15 cellular contexts compared by ENCODE assay signal in genomic region chr19:46608581-46609345, GRCh38. TPM values are rescaled to one million over a fixed set of nuclear protein-coding genes. Genes with fewer than 3 reads are reported as not detected.
DNase-seq lines count a peak whose midpoint lies in the region; ATAC-seq, FAIRE-seq and TF ChIP-seq lines count a peak whose summit lies in the region.
"Had no signal": no experiment of that assay in that cellular context is flagged by ENCODE, and none has a peak within 500 bp of the region (broad histone marks: within the 10 kb centered on the region; RNA-seq: fewer than 3 reads in every experiment).

No MANE protein-coding gene starts in this region.

- TF ChIP-seq POLR2A in GM12878 (IDR thresholded peaks at IDR 0.05; ENCODE audit: low read depth, low read length) = no peak

- RAD21 ChIA-PET in GM12878 (lab: Charles Lee; ENCODE audit: unreplicated experiment) = no interaction called here

- SMC1A ChIA-PET in GM12878 (lab: Charles Lee; ENCODE audit: uncharacterized antibody, unreplicated experiment) = no interaction called here

- H3K4me2 ChIP-seq in GM12878 (ENCODE audit: control insufficient read depth, insufficient read depth) = no peak overlapping the region

- no peak for FAIRE-seq in GM12878 (lab: Jason Lieb, UNC)

- DNase-seq in activated T-cell treated with anti-CD3 and anti-CD28 coated beads, Interleukin-2, amount 50 U/mL, for 1 hour = peak; percentile 16
- DNase-seq in activated T-cell treated with anti-CD3 and anti-CD28 coated beads, Interleukin-2, amount 50 U/mL, for 72 hours = no peak
- no peak for DNase-seq in GM12878 (ENCODE audit: low read depth, low spot score)
- no peak for DNase-seq in D341Med (ENCODE audit: low spot score)
- DNase-seq: NCI-H1694, NCI-H774, nephron progenitor cell, SHP77 treated with DMSO at 0.1 percent for 48 hours had no signal

- no peak overlapping the region for H3K27ac Mint-ChIP-seq in activated T-cell treated with anti-CD3 and anti-CD28 coated beads, Interleukin-2, amount 50 U/mL, for 72 hours
- peak overlapping the region in 2 of 3 experiments; percentile 1 to 19 for H3K27ac Mint-ChIP-seq in nephron
- H3K27ac Mint-ChIP-seq: activated T-helper 2 cell treated with anti-CD3 and anti-CD28 coated beads, Interferon-gamma antibody, Interleukin-2, Interleukin-4, amounts not matched to agents 10 μg/mL and 5 μg/mL and 100 μg/mL, durations not matched to agents 14 hours and 24 hours and 36 hours; dendritic cell treated with granulocyte-macrophage colony-stimulating factor and Interleukin-4, amounts not matched to agents 40 ng/mL and 50 ng/mL, for 4 days had no signal

- no peak overlapping the region for H2AFZ ChIP-seq in GM12878 (ENCODE audit: control insufficient read depth, low read depth, low read length)

- H3K79me2 ChIP-seq in GM12878 (ENCODE audit: control insufficient read depth, insufficient read depth, low read length) = peaks cover 22% of the 10 kb centered on the region

- no peak for TF ChIP-seq EP300 in GM12878 (IDR thresholded peaks at IDR 0.05; ENCODE audit: borderline replicate concordance in 1 of 2, control insufficient read depth in 1 of 2, low read depth in 2 of 2, low read length in 2 of 2)

- H3K9me3 ChIP-seq in GM12878 (replicated peaks; ENCODE audit: control insufficient read depth, insufficient read depth, low read length) = no peaks in the 10 kb centered on the region
- H3K9me3 ChIP-seq: tibial nerve had no signal

- peaks cover 10% of the 10 kb centered on the region for H4K20me1 ChIP-seq in GM12878 (ENCODE audit: control insufficient read depth, insufficient read depth)

- no peak overlapping the region for H3K9ac ChIP-seq in GM12878 (ENCODE audit: control insufficient read depth, insufficient read depth, low read length)

- no peaks in the 10 kb centered on the region for H3K27me3 ChIP-seq in GM12878 (replicated peaks in 1 of 2; ENCODE audit: control insufficient read depth in 2 of 2, insufficient read depth in 2 of 2, low read length in 1 of 2)
- H3K27me3 ChIP-seq: tibial nerve had no signal

- 99% methylated on average over 24 of the region's 27 CpGs for WGBS in GM12878 (ENCODE audit: insufficient coverage, insufficient replicate concordance, low lambda C conversion rate, missing lambda C conversion rate)

- H3K4me1 ChIP-seq in GM12878 (ENCODE audit: control insufficient read depth, insufficient read depth, low read length) = peaks cover 27% of the 10 kb centered on the region

- BruUV-seq in GM12878 (replicated peaks; lab: Mats Ljungman, UMichigan) = no TSS peak

- H3K4me1 Mint-ChIP-seq in activated T-cell treated with anti-CD3 and anti-CD28 coated beads, Interleukin-2, amount 50 U/mL, for 72 hours (ENCODE audit: low read depth) = peaks cover 57% of the 10 kb centered on the region
- peaks cover 7% of the 10 kb centered on the region for H3K4me1 Mint-ChIP-seq in nephron

- in situ Hi-C loops in GM12878 (cut with MboI) = no loop called here

- POLR2A ChIA-PET in GM12878 (lab: Charles Lee) = no interaction called here

- no peak overlapping the region for H3K4me3 ChIP-seq in GM12878
- H3K4me3 ChIP-seq: skin epidermis, tibial nerve had no signal

- intact Hi-C loops in GM12878 (cut with micrococcal nuclease; ENCODE audit: unreplicated experiment) = no loop called here

- H3K36me3 Mint-ChIP-seq in activated T-cell treated with anti-CD3 and anti-CD28 coated beads, Interleukin-2, amount 50 U/mL, for 72 hours (ENCODE audit: insufficient read depth in 2 of 2) = peaks cover 9 to 33% of the 10 kb centered on the region in 2 donors
- peaks cover 32% of the 10 kb centered on the region for H3K36me3 Mint-ChIP-seq in nephron (ENCODE audit: low read depth)

- H3K4me3 Mint-ChIP-seq in activated T-cell treated with anti-CD3 and anti-CD28 coated beads, Interleukin-2, amount 50 U/mL, for 72 hours = no peak overlapping the region
- H3K4me3 Mint-ChIP-seq in nephron = no peak overlapping the region
- H3K4me3 Mint-ChIP-seq: dendritic cell treated with granulocyte-macrophage colony-stimulating factor and Interleukin-4, amounts not matched to agents 40 ng/mL and 50 ng/mL, for 4 days; nephron progenitor cell had no signal

- H3K9me3 Mint-ChIP-seq in activated T-cell treated with anti-CD3 and anti-CD28 coated beads, Interleukin-2, amount 50 U/mL, for 72 hours = no peaks in the 10 kb centered on the region
- H3K9me3 Mint-ChIP-seq in nephron = no peaks in the 10 kb centered on the region
- H3K9me3 Mint-ChIP-seq: activated T-helper 2 cell treated with anti-CD3 and anti-CD28 coated beads, Interferon-gamma antibody, Interleukin-2, Interleukin-4, amounts not matched to agents 10 μg/mL and 5 μg/mL and 100 μg/mL, durations not matched to agents 14 hours and 24 hours and 36 hours; dendritic cell treated with granulocyte-macrophage colony-stimulating factor and Interleukin-4, amounts not matched to agents 40 ng/mL and 50 ng/mL, for 4 days; nephron progenitor cell had no signal

- CTCF ChIA-PET in GM12878 (lab: Yijun Ruan, JAX) = no interaction called here

- no peak overlapping the region for H3K27ac ChIP-seq in GM12878 (ENCODE audit: control insufficient read depth, insufficient read depth)
- H3K27ac ChIP-seq: skin epidermis had no signal

- H3K36me3 ChIP-seq in GM12878 (ENCODE audit: control insufficient read depth in 2 of 2, insufficient read depth in 2 of 2, low read length in 1 of 2) = peaks cover 38 to 47% of the 10 kb centered on the region in 2 experiments

- no peak for ATAC-seq in activated T-cell treated with anti-CD3 and anti-CD28 coated beads, Interleukin-2, amount 50 U/mL, for 72 hours (replicated peaks in 1 of 2)
- no peak for ATAC-seq in GM12878
- no peak for ATAC-seq in GM19035 (IDR thresholded peaks at IDR 0.05; ENCODE audit: unreplicated experiment)

- TF ChIP-seq RAD21 in GM12878 (IDR thresholded peaks at IDR 0.05; ENCODE audit: insufficient read depth, low read depth, low read length) = no peak

- TF ChIP-seq CTCF in GM12878 (IDR thresholded peaks at IDR 0.05 in 2 of 3, conservative IDR thresholded peaks at IDR 0.05 in 1 of 3; ENCODE audit: control insufficient read depth in 2 of 3, extremely low read depth in 1 of 3, insufficient read depth in 1 of 3, low read depth in 3 of 3, low read length in 3 of 3) (no peak), nephron (IDR thresholded peaks at IDR 0.05; ENCODE audit: unreplicated experiment in 3 of 3) (no peak)

- H3K27me3 Mint-ChIP-seq in activated T-cell treated with anti-CD3 and anti-CD28 coated beads, Interleukin-2, amount 50 U/mL, for 72 hours (ENCODE audit: low read depth) = no peaks in the 10 kb centered on the region
- H3K27me3 Mint-ChIP-seq in nephron (ENCODE audit: low read depth) = no peaks in the 10 kb centered on the region

RNA-seq across cellular contexts. Expression of gene CALM3, which starts 7.6 kb away (rescaled TPM):
- total RNA-seq in activated T-cell treated with anti-CD3 and anti-CD28 coated beads, Interleukin-2, amount 50 U/mL, for 72 hours = 100 to 1,000 TPM; 292 to 300 TPM
- total RNA-seq in GM12878 (2013; cell fraction: nucleolus; rRNA removed) = 54.7 and 60.8 TPM in 2 replicates
- 177 and 178 TPM in 2 replicates for total RNA-seq in GM12878 (2014; rRNA removed)
- 197 and 205 TPM in 2 replicates for total RNA-seq in GM12878 (2014; rRNA removed; fragmentation: Illumina TruSeq; extraction: Trizol)
- 371 and 375 TPM in 2 replicates for total RNA-seq in GM12878 (2021)
- 291 TPM for polyA plus RNA-seq in GM12878 (2011; ENCODE audit: low read depth)
- 733 and 849 TPM in 2 replicates for polyA plus RNA-seq in GM12878 (2011; rRNA removed)
- polyA plus RNA-seq in GM12878 (2011; cell fraction: cytosol; rRNA removed) = 498 and 585 TPM in 2 replicates
- polyA plus RNA-seq in GM12878 (2011; cell fraction: nucleus; rRNA removed) = 422 and 445 TPM in 2 replicates
- 373 and 454 TPM in 2 replicates for polyA plus RNA-seq in GM12878 (2012)
- 338 and 393 TPM in 2 replicates for polyA plus RNA-seq in GM12878 (2014; fragmentation: Illumina TruSeq; extraction: Trizol)
- polyA plus RNA-seq in GM12878 (2014; fragmentation: Nextera tagmentation; extraction: Ambion mirVana) = 100 to 1,000 TPM; 164 to 202 TPM
- polyA plus RNA-seq in GM12878 (2014; rRNA removed) = 346 and 407 TPM in 2 replicates
- polyA plus RNA-seq in GM12878 (2016; fragmentation: Nextera tagmentation; extraction: Ambion mirVana) = 100 to 1,000 TPM; 349 to 375 TPM
- polyA minus RNA-seq in GM12878 (2011; rRNA and poly(A)+ RNA removed) = 226 and 423 TPM in 2 replicates
- polyA minus RNA-seq in GM12878 (2011; cell fraction: cytosol; rRNA and poly(A)+ RNA removed) = 89.3 and 102 TPM in 2 replicates
- 49.6 and 52.8 TPM in 2 replicates for polyA minus RNA-seq in GM12878 (2011; cell fraction: nucleus; rRNA and poly(A)+ RNA removed)

RNA-seq across cellular contexts. Expression of gene PTGIR, which starts 16.1 kb away (rescaled TPM):
- total RNA-seq in activated T-cell treated with anti-CD3 and anti-CD28 coated beads, Interleukin-2, amount 50 U/mL, for 72 hours = 10 to 100 TPM; 32.4 to 47.1 TPM
- total RNA-seq in GM12878 (2013; cell fraction: nucleolus; rRNA removed) = 66.6 and 83.6 TPM in 2 replicates
- total RNA-seq in GM12878 (2014; rRNA removed) (16.3 and 16.7 TPM in 2 replicates), GM12878 (2014; rRNA removed; fragmentation: Illumina TruSeq; extraction: Trizol) (5.4 and 6.5 TPM in 2 replicates), GM12878 (2021) (14.7 and 17.9 TPM in 2 replicates)
- 3.2 TPM for polyA plus RNA-seq in GM12878 (2011; ENCODE audit: low read depth)
- polyA plus RNA-seq in GM12878 (2011; rRNA removed) (9.9 and 15.2 TPM in 2 replicates), GM12878 (2014; fragmentation: Illumina TruSeq; extraction: Trizol) (3.9 and 6.7 TPM in 2 replicates), GM12878 (2014; fragmentation: Nextera tagmentation; extraction: Ambion mirVana) (1 to 10 TPM in 1 of 2 experiments, under 1 TPM in 1; 0.34 to 1.5 TPM), GM12878 (2014; rRNA removed) (25.8 and 29.1 TPM in 2 replicates), GM12878 (2016; fragmentation: Nextera tagmentation; extraction: Ambion mirVana) (10 to 100 TPM in 1 of 2 experiments, 1 to 10 TPM in 1; 9.7 to 10.1 TPM)
- polyA plus RNA-seq in GM12878 (2011; cell fraction: cytosol; rRNA removed) = 19.4 and 32.9 TPM in 2 replicates
- polyA plus RNA-seq in GM12878 (2011; cell fraction: nucleus; rRNA removed) = 48.5 and 57.6 TPM in 2 replicates
- 7.5 and 9.5 TPM in 2 replicates for polyA plus RNA-seq in GM12878 (2012)
- 7.6 and 15.0 TPM in 2 replicates for polyA minus RNA-seq in GM12878 (2011; rRNA and poly(A)+ RNA removed)
- 3.5 and 5.6 TPM in 2 replicates for polyA minus RNA-seq in GM12878 (2011; cell fraction: cytosol; rRNA and poly(A)+ RNA removed)
- 6.2 and 14.4 TPM in 2 replicates for polyA minus RNA-seq in GM12878 (2011; cell fraction: nucleus; rRNA and poly(A)+ RNA removed)
- total RNA-seq: A673 had no signal

RNA-seq across cellular contexts. Expression of gene GNG8, which starts 27.2 kb away (rescaled TPM):
- total RNA-seq in activated T-cell treated with anti-CD3 and anti-CD28 coated beads, Interleukin-2, amount 50 U/mL, for 72 hours = 10 to 100 TPM; 24.8 to 29.5 TPM
- total RNA-seq in GM12878 (2013; cell fraction: nucleolus; rRNA removed) = not detected in 2 replicates
- not detected in 2 replicates for total RNA-seq in GM12878 (2014; rRNA removed)
- total RNA-seq in GM12878 (2014; rRNA removed; fragmentation: Illumina TruSeq; extraction: Trizol) = not detected in 2 replicates
- total RNA-seq in GM12878 (2021) = not detected in 2 replicates
- polyA plus RNA-seq in GM12878 (2011; ENCODE audit: low read depth) = not detected
- 1.2 TPM in 1 of 2 replicates, not detected in the other for polyA plus RNA-seq in GM12878 (2011; rRNA removed)
- not detected in 2 replicates for polyA plus RNA-seq in GM12878 (2011; cell fraction: cytosol; rRNA removed)
- not detected in 2 replicates for polyA plus RNA-seq in GM12878 (2011; cell fraction: nucleus; rRNA removed)
- 10.6 TPM in 1 of 2 replicates, not detected in the other for polyA plus RNA-seq in GM12878 (2012)
- polyA plus RNA-seq in GM12878 (2014; fragmentation: Illumina TruSeq; extraction: Trizol) = not detected in 2 replicates
- 1 to 10 TPM; 4.1 to 6.6 TPM for polyA plus RNA-seq in GM12878 (2014; fragmentation: Nextera tagmentation; extraction: Ambion mirVana)
- polyA plus RNA-seq in GM12878 (2014; rRNA removed) = not detected in 2 replicates
- 1 to 10 TPM in 1 of 2 experiments, not detected in 1; 1.3 TPM for polyA plus RNA-seq in GM12878 (2016; fragmentation: Nextera tagmentation; extraction: Ambion mirVana)
- polyA minus RNA-seq in GM12878 (2011; rRNA and poly(A)+ RNA removed) = not detected in 2 replicates
- not detected in 2 replicates for polyA minus RNA-seq in GM12878 (2011; cell fraction: cytosol; rRNA and poly(A)+ RNA removed)
- not detected in 2 replicates for polyA minus RNA-seq in GM12878 (2011; cell fraction: nucleus; rRNA and poly(A)+ RNA removed)
- total RNA-seq: A673, tibial nerve had no signal

RNA-seq across cellular contexts. Expression of gene DACT3, which starts 52.2 kb away (rescaled TPM):
- total RNA-seq in activated T-cell treated with anti-CD3 and anti-CD28 coated beads, Interleukin-2, amount 50 U/mL, for 72 hours = 1 to 10 TPM; 3.4 to 7.0 TPM
- 5.6 and 5.9 TPM in 2 replicates for total RNA-seq in GM12878 (2013; cell fraction: nucleolus; rRNA removed)
- total RNA-seq in GM12878 (2014; rRNA removed) = 0.27 and 0.62 TPM in 2 replicates
- 0.23 and 0.27 TPM in 2 replicates for total RNA-seq in GM12878 (2014; rRNA removed; fragmentation: Illumina TruSeq; extraction: Trizol)
- total RNA-seq in GM12878 (2021) = 0.64 and 0.74 TPM in 2 replicates
- polyA plus RNA-seq in GM12878 (2011; ENCODE audit: low read depth) = 0.80 TPM
- polyA plus RNA-seq in GM12878 (2011; rRNA removed) = 2.4 and 2.5 TPM in 2 replicates
- polyA plus RNA-seq in GM12878 (2011; cell fraction: cytosol; rRNA removed) = 1.9 and 2.3 TPM in 2 replicates
- polyA plus RNA-seq in GM12878 (2011; cell fraction: nucleus; rRNA removed) = 2.0 and 2.3 TPM in 2 replicates
- polyA plus RNA-seq in GM12878 (2012) = 1.5 and 1.7 TPM in 2 replicates
- polyA plus RNA-seq in GM12878 (2014; fragmentation: Illumina TruSeq; extraction: Trizol) = 0.35 and 0.76 TPM in 2 replicates
- polyA plus RNA-seq in GM12878 (2014; fragmentation: Nextera tagmentation; extraction: Ambion mirVana) = under 1 TPM; 0.11 to 0.16 TPM
- 0.46 and 0.47 TPM in 2 replicates for polyA plus RNA-seq in GM12878 (2014; rRNA removed)
- polyA plus RNA-seq in GM12878 (2016; fragmentation: Nextera tagmentation; extraction: Ambion mirVana) = under 1 TPM in 1 of 2 experiments, not detected in 1; 0.05 TPM
- 0.95 and 2.6 TPM in 2 replicates for polyA minus RNA-seq in GM12878 (2011; rRNA and poly(A)+ RNA removed)
- polyA minus RNA-seq in GM12878 (2011; cell fraction: cytosol; rRNA and poly(A)+ RNA removed) = 1.1 and 1.6 TPM in 2 replicates
- polyA minus RNA-seq in GM12878 (2011; cell fraction: nucleus; rRNA and poly(A)+ RNA removed) = 0.48 and 0.67 TPM in 2 replicates

Comparison
In these comparisons a context has a peak if more than half of its experiments do, and no peak if none do; other contexts are left out.
1. RNA of gene GNG8, which starts 27.2 kb away (total RNA-seq): 24.8 to 29.5 TPM in activated T-cell treated with anti-CD3 and anti-CD28 coated beads, Interleukin-2, amount 50 U/mL, for 72 hours; not detected in GM12878; every median in the first group is over 10 times any median in the second.